Comparison of ENCODE assay signal across 27 cellular contexts in the genomic region with DNA sequence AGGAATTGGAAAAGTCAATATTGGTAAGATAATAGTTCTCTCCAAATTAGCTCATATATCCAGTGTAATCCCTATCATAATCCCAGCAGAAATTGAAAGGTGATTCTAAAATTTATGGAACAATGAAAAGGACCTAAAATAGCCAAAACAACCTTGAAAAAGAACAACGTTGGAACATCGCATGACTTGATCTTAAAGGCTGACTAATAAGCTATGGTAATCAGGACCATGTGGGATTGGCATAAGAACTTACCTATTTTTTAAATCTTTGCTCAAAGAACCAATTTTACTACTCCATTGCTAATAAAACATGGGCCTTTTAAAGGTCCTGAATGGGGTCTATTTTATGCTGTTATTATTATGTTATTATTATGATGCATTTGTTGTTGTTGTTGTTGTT.
"Had no signal": no experiment of that assay in that cellular context is flagged by ENCODE, and none has a peak within 500 bp of the region (broad histone marks: within the 10 kb centered on the region; RNA-seq: fewer than 3 reads in every experiment).

No MANE protein-coding gene starts in this region.

- H3K4me3 Mint-ChIP-seq: mesothelial cell of epicardium; naive B cell; natural killer cell; nephron progenitor cell; neural progenitor cell; stimulated activated naive B cell treated with anti-CD40 and anti-IgM and Interleukin-4, amounts not matched to agents 10 μg/mL and 1 μg/mL and 100 μg/mL, for 72 hours had no signal

- H2AFZ ChIP-seq: neural progenitor cell, parathyroid adenoma had no signal

- H3K9me3 ChIP-seq: left ventricle myocardium inferior, neutrophil, right atrium auricular region, right lobe of liver, stomach, testis, thyroid gland, transverse colon, upper lobe of left lung, vagina had no signal

- H3K4me1 Mint-ChIP-seq: natural killer cell had no signal

- H3K36me3 Mint-ChIP-seq: naive B cell, natural killer cell had no signal

- H3K79me2 ChIP-seq: parathyroid adenoma had no signal

- H3K9ac ChIP-seq: neural progenitor cell, parathyroid adenoma had no signal

- H3K4me1 ChIP-seq: parathyroid adenoma, testis, thyroid gland had no signal

- H3K27me3 ChIP-seq: neural progenitor cell, neutrophil, right atrium auricular region, right lobe of liver, stomach, testis, thyroid gland, transverse colon, upper lobe of left lung, vagina had no signal

- H3K27ac Mint-ChIP-seq: mesothelial cell of epicardium; naive B cell; natural killer cell; nephron progenitor cell; neural progenitor cell; stimulated activated naive B cell treated with anti-CD40 and anti-IgM and Interleukin-4, amounts not matched to agents 10 μg/mL and 1 μg/mL and 100 μg/mL, for 72 hours had no signal

- H3K4me3 ChIP-seq: left ventricle myocardium inferior, lung, neural progenitor cell, right atrium auricular region, right lobe of liver, skin epidermis, stomach, testis, thyroid gland, transverse colon, upper lobe of left lung, vagina had no signal

- H3K9me3 Mint-ChIP-seq: natural killer cell, neural progenitor cell had no signal

- H3K4me2 ChIP-seq: neural progenitor cell had no signal

- DNase-seq: islet precursor cell; left ventricle myocardium inferior; mesendoderm; naive B cell; natural killer cell; nephron progenitor cell; occipital lobe; right lobe of liver; stimulated activated CD4-positive, alpha-beta T cell treated with anti-CD3 and anti-CD28 coated beads, Interleukin-12 subunit alpha, Interleukin-12 subunit beta, amount 100 ng/mL, for 4 hours; stimulated activated CD4-positive, alpha-beta T cell treated with anti-CD3 and anti-CD28 coated beads, Interleukin-15, amount 100 ng/mL, for 24 hours; stimulated activated CD4-positive, alpha-beta T cell treated with anti-CD3 and anti-CD28 coated beads, Interleukin-2, amount 100 ng/mL, for 24 hours; stimulated activated CD4-positive, alpha-beta T cell treated with anti-CD3 and anti-CD28 coated beads, Interleukin-4, amount 100 ng/mL, for 1 hour; stimulated activated naive B cell treated with anti-CD40 and anti-IgM and Interleukin-4, amounts not matched to agents 10 μg/mL and 1 μg/mL and 100 μg/mL, for 72 hours; stimulated activated naive CD8-positive, alpha-beta T cell treated with anti-CD3 and anti-CD28 coated beads, Interleukin-15, Interleukin-2, amounts not matched to agents 100 U/mL and 50 U/mL, for 24 hours; stomach; testis; thyroid gland; transverse colon; upper lobe of left lung had no signal

- H3K36me3 ChIP-seq: left ventricle myocardium inferior, neural progenitor cell, neutrophil, right atrium auricular region, right lobe of liver, stomach, thyroid gland, transverse colon, upper lobe of left lung, vagina had no signal

- ATAC-seq: natural killer cell; right lobe of liver; stimulated activated naive B cell treated with anti-CD40 and anti-IgM and Interleukin-4, amounts not matched to agents 10 μg/mL and 1 μg/mL and 100 μg/mL, for 72 hours; stimulated activated naive CD8-positive, alpha-beta T cell treated with anti-CD3 and anti-CD28 coated beads, Interleukin-15, Interleukin-2, amounts not matched to agents 100 U/mL and 50 U/mL, for 24 hours had no signal

- H3K27ac ChIP-seq: left ventricle myocardium inferior, neural progenitor cell, parathyroid adenoma, right atrium auricular region, right lobe of liver, stomach, testis, thyroid gland, transverse colon, upper lobe of left lung, vagina had no signal
